ENCODE assay signal across 29 cellular contexts in the genomic region with DNA sequence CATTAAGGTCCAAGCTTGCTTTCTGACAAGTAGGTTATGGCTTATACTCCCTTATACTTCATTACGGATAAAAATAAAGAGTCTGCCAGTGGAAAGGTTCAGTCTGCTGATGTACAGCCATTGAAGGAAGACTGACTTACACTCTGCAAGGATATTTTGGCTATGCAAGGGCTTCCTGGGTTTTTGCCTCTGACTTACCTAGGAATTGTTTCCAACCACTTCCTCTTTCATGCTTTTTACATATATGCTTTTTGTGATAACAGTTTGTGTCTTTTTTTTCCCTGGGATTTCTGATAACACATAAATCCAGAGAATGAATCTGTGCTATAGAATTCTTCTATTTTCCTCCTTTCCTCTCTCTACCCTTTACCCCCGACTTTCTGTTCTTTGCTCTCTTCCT.
"Had no signal": no experiment of that assay in that cellular context is flagged by ENCODE, and none has a peak within 500 bp of the region (broad histone marks: within the 10 kb centered on the region; RNA-seq: fewer than 3 reads in every experiment).

No MANE protein-coding gene starts in this region.

- H3K36me3 ChIP-seq: adrenal gland had no signal

- H3K27me3 ChIP-seq: adrenal gland, MG63 had no signal

- DNase-seq: activated CD4-positive, alpha-beta T cell treated with anti-CD3 and anti-CD28 coated beads for 36 hours; activated CD4-positive, alpha-beta T cell treated with anti-CD3 and anti-CD28 coated beads, Interleukin-2, amount 10 ng/mL, durations not matched to agents 7 days and 5 days; activated CD4-positive, alpha-beta T cell treated with anti-CD3 and anti-CD28 coated beads, Interleukin-2, amount 50 U/mL, for 48 hours; activated CD8-positive, alpha-beta T cell treated with anti-CD3 and anti-CD28 coated beads, Interleukin-2, amount 10 ng/mL, durations not matched to agents 7 days and 5 days; activated gamma-delta T cell; activated naive CD4-positive, alpha-beta T cell treated with Interleukin-2 at 50 U/mL for 16 hours; activated T-cell treated with anti-CD3 and anti-CD28 coated beads, Interleukin-2, amount 50 U/mL, for 24 hours; central memory CD4-positive, alpha-beta T cell; Kasumi-1; KG1; MG63; NCI-H1048; NCI-H1105 treated with DMSO at 0.1 percent for 48 hours; NCI-H1436; NCI-H1694; NCI-H2029 treated with DMSO at 0.1 percent for 48 hours; NCI-H2107; NCI-H2171; NCI-H510A; NCI-H526; NCI-H748 treated with DMSO at 0.1 percent for 48 hours; SIG-M5 had no signal

- ATAC-seq: activated CD4-positive, alpha-beta T cell treated with anti-CD3 and anti-CD28 coated beads for 36 hours; activated CD4-positive, CD25-positive, alpha-beta regulatory T cell treated with anti-CD3 and anti-CD28 coated beads, Interleukin-2, amount 50 U/mL, for 24 hours; activated CD8-positive, alpha-beta T cell treated with anti-CD3 and anti-CD28 coated beads, Interleukin-2, amount 10 ng/mL, durations not matched to agents 7 days and 5 days; activated naive CD4-positive, alpha-beta T cell treated with anti-CD3 and anti-CD28 coated beads, Interleukin-2, amount 50 U/mL, for 72 hours; Panc1; WTC11 had no signal

- H3K27ac ChIP-seq: adrenal gland had no signal

- FAIRE-seq: astrocyte, bronchial epithelial cell had no signal

- H3K4me3 ChIP-seq: adrenal gland, MG63 had no signal

- H3K9me3 ChIP-seq: adrenal gland, MG63 had no signal
